ENCODE assay signal across 25 cellular contexts in genomic region chr3:172113710-172114109, GRCh38.
A peak's percentile ranks its signal among the peaks of the same experiment; 100 is the strongest.
DNase-seq lines count a peak whose midpoint lies in the region; ATAC-seq, FAIRE-seq and TF ChIP-seq lines count a peak whose summit lies in the region.
"Had no signal": no experiment of that assay in that cellular context is flagged by ENCODE, and none has a peak within 500 bp of the region (broad histone marks: within the 10 kb centered on the region; RNA-seq: fewer than 3 reads in every experiment).

No MANE protein-coding gene starts in this region.

- no peaks in the 10 kb centered on the region for H3K9me3 ChIP-seq in HepG2 (ENCODE audit: low read length)
- H3K9me3 ChIP-seq in right lobe of liver, result no peaks in the 10 kb centered on the region
- no peaks in the 10 kb centered on the region for H3K9me3 ChIP-seq in upper lobe of right lung
- no peaks in the 10 kb centered on the region for H3K9me3 ChIP-seq in CD8-positive, alpha-beta T cell (ENCODE audit: low read length)

- H3K4me2 ChIP-seq in HepG2 (ENCODE audit: low read depth, low read length), result no peak overlapping the region

- no peak for TF ChIP-seq CTCF in HepG2 (CRISPR knock-in tag; IDR thresholded peaks at IDR 0.05)
- no peak for TF ChIP-seq CTCF in right lobe of liver (IDR thresholded peaks at IDR 0.05)
- no peak for TF ChIP-seq CTCF in WTC11 (IDR thresholded peaks at IDR 0.05)
- TF ChIP-seq CTCF in nephron (IDR thresholded peaks at IDR 0.05; ENCODE audit: unreplicated experiment in 3 of 3), result no peak
- TF ChIP-seq CTCF in upper lobe of right lung (IDR thresholded peaks at IDR 0.05), result no peak
- no peak for TF ChIP-seq CTCF in CD8-positive, alpha-beta T cell (IDR thresholded peaks at IDR 0.05)

- ATAC-seq in HepG2 (no peak; the same call in 2 of the 3 replicates), right lobe of liver (no peak), WTC11 (no peak), upper lobe of right lung (peak; percentile 40), HG03280 (IDR thresholded peaks at IDR 0.05; ENCODE audit: unreplicated experiment) (no peak)
- ATAC-seq in CD8-positive, alpha-beta T cell, result no peak

- WGBS in HepG2 (ENCODE audit: low lambda C conversion rate), result 95% methylated on average over 5 of the region's 5 CpGs
- WGBS in right lobe of liver (ENCODE audit: insufficient coverage, low coverage, low lambda C conversion rate, missing lambda C conversion rate), result 89% methylated on average over 4 of the region's 5 CpGs

- CTCF ChIA-PET in HepG2 (lab: Yijun Ruan, JAX; ENCODE audit: low intra/inter-chr PET ratio, low total read pairs), result no interaction called here
- CTCF ChIA-PET in WTC11 (lab: Charles Lee), result no interaction called here
- CTCF ChIA-PET in CD8-positive, alpha-beta T cell (lab: Charles Lee), result no interaction called here

- no peak overlapping the region for H2AFZ ChIP-seq in HepG2 (ENCODE audit: low read length)

- no peak for DNase-seq in HepG2 (ENCODE audit: low spot score)
- DNase-seq in right lobe of liver, result no peak
- DNase-seq in WTC11 (ENCODE audit: low spot score), result no peak
- no peak for DNase-seq in upper lobe of right lung
- no peak for DNase-seq in CD8-positive, alpha-beta T cell
- no peak for DNase-seq in NCI-H2081 treated with DMSO at 0.1 percent for 48 hours (lab: John Stamatoyannopoulos, UW)
- DNase-seq: COR-L47, DMS 273 treated with DMSO at 0.1 percent for 48 hours, DND-41, GOT3, KBM-7, NCI-H1694, NCI-H2081, NCI-H2171 treated with DMSO at 0.1 percent for 48 hours, NCI-H446, NCI-H526, OCI-M1, Right ventricle myocardium superior had no signal

- H4K20me1 ChIP-seq in HepG2 (ENCODE audit: insufficient read depth, low read length), result peaks cover 96% of the 10 kb centered on the region

- H3K4me3 ChIP-seq in HepG2 (replicated peaks in 1 of 3; ENCODE audit: insufficient read depth in 1 of 3, low read depth in 2 of 3, low read length in 3 of 3) (no peak overlapping the region), right lobe of liver (no peak overlapping the region), upper lobe of right lung (no peak overlapping the region)
- H3K4me3 ChIP-seq in CD8-positive, alpha-beta T cell (ENCODE audit: low read depth, low read length), result no peak overlapping the region

- H3K27me3 ChIP-seq in HepG2 (ENCODE audit: control insufficient read depth in 1 of 2, insufficient read depth in 2 of 2, low read length in 2 of 2), result no peaks in the 10 kb centered on the region
- H3K27me3 ChIP-seq in right lobe of liver, result no peaks in the 10 kb centered on the region
- H3K27me3 ChIP-seq in upper lobe of right lung, result no peaks in the 10 kb centered on the region
- no peaks in the 10 kb centered on the region for H3K27me3 ChIP-seq in CD8-positive, alpha-beta T cell (ENCODE audit: insufficient read depth, low read length)

- POLR2A ChIA-PET in HepG2 (lab: Yijun Ruan, JAX), result no interaction called here
- POLR2A ChIA-PET in WTC11 (lab: Charles Lee), result no interaction called here
- POLR2A ChIA-PET in CD8-positive, alpha-beta T cell (lab: Charles Lee), result no interaction called here

- H3K27ac Mint-ChIP-seq in WTC11 (peak overlapping the region; percentile 33; the same call in 1 of the 2 replicates), nephron (peak overlapping the region; percentile 12 to 41 (median 22))
- H3K27ac Mint-ChIP-seq in CD8-positive, alpha-beta T cell, result no peak overlapping the region
- H3K27ac Mint-ChIP-seq: B cell had no signal

- H3K27me3 Mint-ChIP-seq in WTC11 (ENCODE audit: low read depth) (no peaks in the 10 kb centered on the region), nephron (ENCODE audit: low read depth) (no peaks in the 10 kb centered on the region)
- H3K27me3 Mint-ChIP-seq in CD8-positive, alpha-beta T cell (ENCODE audit: low read depth), result no peaks in the 10 kb centered on the region

- peaks cover 96% of the 10 kb centered on the region for H3K79me2 ChIP-seq in HepG2 (ENCODE audit: insufficient read depth, low read length)

- peaks cover 40% of the 10 kb centered on the region for H3K4me1 Mint-ChIP-seq in WTC11
- H3K4me1 Mint-ChIP-seq in nephron, result peaks cover 37% of the 10 kb centered on the region
- peaks cover 21% of the 10 kb centered on the region for H3K4me1 Mint-ChIP-seq in CD8-positive, alpha-beta T cell (ENCODE audit: low read depth)

- in situ Hi-C loops in HepG2 (cut with HindIII; ENCODE audit: extremely low pct_ligation_motif_present, low pct_unique_long_range_greater_than_20kb), result no loop called here

- peaks cover 22 to 83% of the 10 kb centered on the region in 2 experiments for H3K36me3 ChIP-seq in HepG2 (replicated peaks in 1 of 2; ENCODE audit: control insufficient read depth in 1 of 2, insufficient read depth in 2 of 2, low read length in 2 of 2)
- H3K36me3 ChIP-seq in right lobe of liver, result peaks cover 0 to 32% (median 8%) of the 10 kb centered on the region in 4 donors
- peaks cover 47% of the 10 kb centered on the region for H3K36me3 ChIP-seq in upper lobe of right lung
- H3K36me3 ChIP-seq in CD8-positive, alpha-beta T cell (ENCODE audit: insufficient read depth, low read length), result no peaks in the 10 kb centered on the region

- TF ChIP-seq EP300 in HepG2 (IDR thresholded peaks at IDR 0.05; ENCODE audit: low read depth in 2 of 2, low read length in 2 of 2) (no peak), HepG2 (CRISPR knock-in tag; IDR thresholded peaks at IDR 0.05; ENCODE audit: borderline replicate concordance) (no peak)

- H3K4me3 Mint-ChIP-seq in WTC11 (no peak overlapping the region), nephron (no peak overlapping the region)
- H3K4me3 Mint-ChIP-seq in CD8-positive, alpha-beta T cell, result no peak overlapping the region
- H3K4me3 Mint-ChIP-seq: B cell had no signal

- no peak for FAIRE-seq in HepG2 (lab: Jason Lieb, UNC)
- FAIRE-seq: A204.1, GM12891, RCC 7860 had no signal

- intact Hi-C loops in HepG2 (cut with micrococcal nuclease; ENCODE audit: unreplicated experiment), result no loop called here
- intact Hi-C loops in right lobe of liver (cut with DNase I), result no loop called here
- intact Hi-C loops in upper lobe of right lung (cut with DNase I), result no loop called here
- intact Hi-C loops in CD8-positive, alpha-beta T cell (cut with DNase I, micrococcal nuclease), result no loop called here

- peaks cover 6% of the 10 kb centered on the region; the same call in 1 of the 2 replicates for H3K9me3 Mint-ChIP-seq in WTC11
- no peaks in the 10 kb centered on the region for H3K9me3 Mint-ChIP-seq in nephron
- no peaks in the 10 kb centered on the region for H3K9me3 Mint-ChIP-seq in CD8-positive, alpha-beta T cell

- TF ChIP-seq POLR2A in HepG2 (IDR thresholded peaks at IDR 0.05; ENCODE audit: insufficient read depth in 1 of 2, low read depth in 2 of 2, low read length in 2 of 2), result peak in 1 of 2 experiments; percentile 47; a peak in 1 of 4 replicates
- TF ChIP-seq POLR2A in right lobe of liver (IDR thresholded peaks at IDR 0.05), result no peak

- no peak for TF ChIP-seq RAD21 in HepG2 (CRISPR knock-in tag; IDR thresholded peaks at IDR 0.05)

- peak overlapping the region; percentile 15 for H3K27ac ChIP-seq in HepG2 (ENCODE audit: extremely low read length, insufficient read depth, low read length)
- no peak overlapping the region for H3K27ac ChIP-seq in right lobe of liver
- no peak overlapping the region for H3K27ac ChIP-seq in upper lobe of right lung
- no peak overlapping the region for H3K27ac ChIP-seq in CD8-positive, alpha-beta T cell (ENCODE audit: low read depth, low read length)
- H3K27ac ChIP-seq: HL-60 had no signal

- H3K9ac ChIP-seq in HepG2 (ENCODE audit: insufficient read depth, low read depth, low read length), result no peak overlapping the region

- peaks cover 96% of the 10 kb centered on the region for H3K4me1 ChIP-seq in HepG2 (ENCODE audit: insufficient read depth, low read length)
- peaks cover 0 to under 1% (median 0%) of the 10 kb centered on the region in 4 donors for H3K4me1 ChIP-seq in right lobe of liver
- H3K4me1 ChIP-seq in upper lobe of right lung, result peaks cover 2% of the 10 kb centered on the region
- H3K4me1 ChIP-seq in CD8-positive, alpha-beta T cell (ENCODE audit: insufficient read depth, low read length), result peaks cover 10% of the 10 kb centered on the region

- H3K36me3 Mint-ChIP-seq in WTC11 (peaks cover 43% of the 10 kb centered on the region), nephron (ENCODE audit: low read depth) (peaks cover 49% of the 10 kb centered on the region)
- H3K36me3 Mint-ChIP-seq in CD8-positive, alpha-beta T cell, result peaks cover 29% of the 10 kb centered on the region

- BruUV-seq in HepG2 (replicated peaks; lab: Mats Ljungman, UMichigan), result no TSS peak

TF ChIP-seq in HepG2, 621 proteins besides CTCF, POLR2A, EP300 and RAD21:
- TF ChIP-seq PAF1 (CRISPR knock-in tag; IDR thresholded peaks at IDR 0.05), result peak; percentile 89; the same call in 1 of the 2 replicates
- peak; percentile 33; the same call in 1 of the 2 replicates for TF ChIP-seq POLR2G (IDR thresholded peaks at IDR 0.05; ENCODE audit: low read depth, low read length)
- TF ChIP-seq JUNB (CRISPR knock-in tag; IDR thresholded peaks at IDR 0.05; ENCODE audit: borderline replicate concordance), result 0 out of 2 replicates have a peak, but pooled peaks have one; percentile 19
- TF ChIP-seq POLR2AphosphoS5 (IDR thresholded peaks at IDR 0.05; ENCODE audit: low read depth, low read length), result peak; percentile 13; the same call in 1 of the 2 replicates
- TF ChIP-seq KMT2B (CRISPR knock-in tag; IDR thresholded peaks at IDR 0.05), result no peak
- TF ChIP-seq ATM (IDR thresholded peaks at IDR 0.05; ENCODE audit: borderline replicate concordance), result no peak
- TF ChIP-seq RBM22 (optimal IDR thresholded peaks at IDR 0.05; ENCODE audit: low read length), result peak; percentile 97
- no peak for TF ChIP-seq ZNF768 (CRISPR knock-in tag; IDR thresholded peaks at IDR 0.05)
TF ChIP-seq in HepG2: peak in this region for 5.

TF ChIP-seq in WTC11, 78 proteins besides CTCF, POLR2A, EP300 and RAD21 (continues in another document):
- TF ChIP-seq JAZF1 (CRISPR knock-in tag; IDR thresholded peaks at IDR 0.05) (no peak), MAX (CRISPR knock-in tag; IDR thresholded peaks at IDR 0.05) (no peak), RELA (CRISPR knock-in tag; IDR thresholded peaks at IDR 0.05; ENCODE audit: borderline replicate concordance) (no peak), ATF3 (CRISPR knock-in tag; conservative IDR thresholded peaks at IDR 0.05) (no peak), FOXK1 (CRISPR knock-in tag; IDR thresholded peaks at IDR 0.05) (no peak), GTF2I (CRISPR knock-in tag; conservative IDR thresholded peaks at IDR 0.05) (no peak), ZNF121 (CRISPR knock-in tag; IDR thresholded peaks at IDR 0.05) (no peak), TP53 (CRISPR knock-in tag; IDR thresholded peaks at IDR 0.05) (no peak)
